In the genomic region with DNA sequence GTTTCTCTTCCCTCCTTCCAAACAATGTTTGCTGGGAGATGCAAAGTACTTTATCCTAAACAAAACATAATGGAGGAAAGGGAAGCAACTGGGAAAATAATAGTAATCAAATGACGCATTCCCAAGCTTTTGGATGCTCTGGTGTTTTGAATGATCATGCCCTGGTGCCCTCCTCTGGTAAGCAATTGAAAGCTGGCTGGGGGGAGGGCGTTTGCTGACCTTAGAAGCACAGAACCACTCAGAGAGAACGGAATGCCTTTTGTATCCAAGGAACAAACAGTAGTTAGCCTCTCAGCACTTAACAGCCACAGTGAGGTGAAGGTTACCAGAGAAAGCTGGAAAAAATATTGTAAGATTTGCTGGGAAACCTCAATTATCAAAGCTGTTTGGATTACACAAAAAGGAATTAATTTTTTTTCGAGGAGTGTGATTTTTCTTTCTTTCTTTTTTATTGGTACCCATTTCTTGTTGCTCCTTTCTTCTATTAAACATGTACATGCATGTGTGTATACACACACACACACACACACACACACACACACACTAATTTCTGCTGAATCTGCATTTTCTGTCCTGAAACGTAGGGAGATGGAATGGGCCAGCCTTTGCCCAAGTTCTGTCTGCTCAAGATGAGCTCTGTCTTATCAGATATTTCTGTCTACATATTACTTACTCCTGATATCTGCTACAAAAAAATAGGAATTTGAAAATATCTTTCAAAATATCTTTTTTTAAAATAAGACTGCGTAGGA, we compare ENCODE assay signal across 22 cellular contexts.
DNase-seq lines count a peak whose midpoint lies in the region; FAIRE-seq and TF ChIP-seq lines count a peak whose summit lies in the region.
"Had no signal": no experiment of that assay in that cellular context is flagged by ENCODE, and none has a peak within 500 bp of the region (broad histone marks: within the 10 kb centered on the region; RNA-seq: fewer than 3 reads in every experiment).

No MANE protein-coding gene starts in this region.

- H3K36me3 Mint-ChIP-seq in endothelial cell (ENCODE audit: low read depth, unreplicated experiment), result no peaks in the 10 kb centered on the region

- H3K27ac ChIP-seq in kidney (ENCODE audit: low read depth in 2 of 2, low read length in 2 of 2), result no peak overlapping the region
- H3K27ac ChIP-seq: 22Rv1; BLaER1 treated with 17β-estradiol and CSF1 and Interleukin-3, amounts not matched to agents 10 nM and 100 nM; dorsolateral prefrontal cortex; psoas muscle had no signal

- H3K4me1 Mint-ChIP-seq in endothelial cell (ENCODE audit: unreplicated experiment), result peaks cover 10% of the 10 kb centered on the region
- H3K4me1 Mint-ChIP-seq: activated naive CD8-positive, alpha-beta T cell treated with anti-CD3 and anti-CD28 coated beads, Interleukin-2, amount 50 U/mL, for 24 hours; naive thymus-derived CD8-positive, alpha-beta T cell; T-helper 17 cell had no signal

- H3K36me3 ChIP-seq in kidney (ENCODE audit: control insufficient read depth in 1 of 2, insufficient read depth in 2 of 2, low read length in 2 of 2), result no peaks in the 10 kb centered on the region
- H3K36me3 ChIP-seq: BLaER1 treated with 17β-estradiol and CSF1 and Interleukin-3, amounts not matched to agents 10 nM and 100 nM had no signal

- H3K4me3 Mint-ChIP-seq in endothelial cell (ENCODE audit: unreplicated experiment), result no peak overlapping the region
- H3K4me3 Mint-ChIP-seq: activated naive CD8-positive, alpha-beta T cell treated with anti-CD3 and anti-CD28 coated beads, Interleukin-2, amount 50 U/mL, for 24 hours; naive thymus-derived CD8-positive, alpha-beta T cell; T-helper 17 cell; type B pancreatic cell had no signal

- H3K9me3 ChIP-seq in kidney (ENCODE audit: control insufficient read depth in 1 of 2, low read length in 2 of 2), result no peaks in the 10 kb centered on the region
- H3K9me3 ChIP-seq: psoas muscle had no signal

- H3K27me3 Mint-ChIP-seq in endothelial cell (ENCODE audit: unreplicated experiment), result peaks cover 4% of the 10 kb centered on the region
- H3K27me3 Mint-ChIP-seq: T-helper 17 cell, type B pancreatic cell had no signal

- DNase-seq in NCI-H1417 (lab: John Stamatoyannopoulos, UW) (peak in 2 of 3 experiments; percentile 4 to 35), NCI-H1417 treated with DMSO at 0.1 percent for 48 hours (lab: John Stamatoyannopoulos, UW) (no peak), endothelial cell (ENCODE audit: low spot score) (peak; percentile 26), kidney (peak; percentile 43), pulmonary artery endothelial cell (ENCODE audit: low read depth, low spot score) (peak; percentile 41), NCI-H226 (no peak), NCI-H146 (lab: John Stamatoyannopoulos, UW) (no peak)
- no peak for DNase-seq in effector CD8-positive, alpha-beta T cell (lab: John Stamatoyannopoulos, UW)
- DNase-seq: activated naive CD8-positive, alpha-beta T cell treated with anti-CD3 and anti-CD28 coated beads, Interleukin-2, amount 50 U/mL, for 24 hours; GOT3; naive thymus-derived CD8-positive, alpha-beta T cell; NCI-H1694; NCI-H446; psoas muscle; SIG-M5; stimulated activated naive CD4-positive, alpha-beta T cell treated with Interleukin-2 at 50 U/mL for 16 hours; T-helper 17 cell had no signal

- FAIRE-seq in kidney (lab: Jason Lieb, UNC), result no peak
- FAIRE-seq: bronchial epithelial cell had no signal

- H3K4me3 ChIP-seq in kidney (ENCODE audit: low read length in 2 of 2), result no peak overlapping the region
- H3K4me3 ChIP-seq: BLaER1 treated with 17β-estradiol and CSF1 and Interleukin-3, amounts not matched to agents 10 nM and 100 nM; dorsolateral prefrontal cortex; psoas muscle had no signal

- H3K9ac ChIP-seq in kidney (ENCODE audit: low read length in 2 of 2), result no peak overlapping the region
- H3K9ac ChIP-seq: BLaER1 treated with 17β-estradiol and CSF1 and Interleukin-3, amounts not matched to agents 10 nM and 100 nM had no signal

- no peaks in the 10 kb centered on the region for H3K9me3 Mint-ChIP-seq in endothelial cell (ENCODE audit: unreplicated experiment)

- peaks cover 2 to 5% of the 10 kb centered on the region in 2 donors for H3K4me1 ChIP-seq in kidney (ENCODE audit: control insufficient read depth in 1 of 2, insufficient read depth in 1 of 2, low read depth in 1 of 2, low read length in 2 of 2)
- H3K4me1 ChIP-seq: BLaER1 treated with 17β-estradiol and CSF1 and Interleukin-3, amounts not matched to agents 10 nM and 100 nM; psoas muscle had no signal

- intact Hi-C loops in kidney (cut with DNase I), result no loop called here

- no peak for TF ChIP-seq CTCF in endothelial cell (IDR thresholded peaks at IDR 0.05; ENCODE audit: unreplicated experiment)
- TF ChIP-seq CTCF in kidney (IDR thresholded peaks at IDR 0.05; ENCODE audit: borderline replicate concordance, extremely low read depth, insufficient read depth), result no peak

- H3K27ac Mint-ChIP-seq in endothelial cell (ENCODE audit: unreplicated experiment), result peak overlapping the region; percentile 58
- H3K27ac Mint-ChIP-seq: activated naive CD8-positive, alpha-beta T cell treated with anti-CD3 and anti-CD28 coated beads, Interleukin-2, amount 50 U/mL, for 24 hours; naive thymus-derived CD8-positive, alpha-beta T cell; T-helper 17 cell; type B pancreatic cell had no signal

Comparison
In these comparisons a context has a peak if more than half of its experiments do, and no peak if none do; other contexts are left out.
1. DNase-seq: peak in NCI-H1417 (2 of 3), endothelial cell (single experiment), kidney (single experiment) and pulmonary artery endothelial cell (single experiment); none in NCI-H1417 treated with DMSO at 0.1 percent for 48 hours (single experiment), NCI-H226 (single experiment), effector CD8-positive, alpha-beta T cell (single experiment) and NCI-H146 (single experiment).